In the genomic region with DNA sequence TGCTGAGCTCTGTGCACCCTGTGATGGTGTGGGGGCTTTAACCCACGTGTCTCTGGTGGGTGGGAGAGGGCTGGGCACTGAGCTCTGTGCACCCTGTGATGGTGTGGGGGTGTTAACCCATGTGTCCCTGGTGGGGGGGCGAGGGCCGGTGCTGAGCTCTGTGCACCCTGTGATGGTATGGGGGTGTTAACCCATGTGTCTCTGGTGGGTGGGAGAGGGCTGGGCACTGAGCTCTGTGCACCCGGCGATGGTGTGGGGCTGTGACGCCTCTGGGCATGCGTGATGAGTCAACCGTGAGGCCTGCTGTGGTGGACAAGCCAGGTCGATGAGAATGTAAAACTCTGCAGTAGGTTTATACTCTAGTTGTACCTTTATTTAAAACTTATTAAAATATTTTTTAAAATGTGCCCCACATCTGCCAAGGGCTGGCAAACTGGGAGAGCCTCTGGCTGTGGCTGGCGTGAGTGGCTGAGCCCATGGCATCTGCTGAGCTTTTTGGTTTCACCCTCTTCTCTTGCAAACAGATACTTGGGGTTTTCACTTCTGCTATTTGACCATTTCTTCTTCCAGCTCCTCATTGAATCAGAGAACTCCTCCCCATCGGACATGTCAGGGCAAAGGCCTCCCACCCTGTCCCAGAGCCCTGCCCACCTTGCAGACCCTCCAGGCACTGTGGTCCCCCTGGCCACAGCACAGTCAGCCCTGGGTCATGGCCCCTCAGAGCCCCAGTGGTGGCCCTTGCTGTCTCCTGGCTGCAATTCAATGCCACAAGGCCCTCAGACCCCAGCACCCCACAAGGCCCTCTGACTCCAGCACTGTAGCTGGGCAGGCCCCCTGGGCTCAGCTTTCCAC, we compare ENCODE assay signal across 8 cellular contexts. TPM values are rescaled to one million over a fixed set of nuclear protein-coding genes. Genes with fewer than 3 reads are reported as not detected.
DNase-seq lines count a peak whose midpoint lies in the region; ATAC-seq and TF ChIP-seq lines count a peak whose summit lies in the region.

No MANE protein-coding gene starts in this region.

- no peak overlapping the region for H3K23ac ChIP-seq in H9 (ENCODE audit: insufficient read length, low read depth, low read length)

- DNase-seq in cardiac septum (ENCODE audit: low spot score) (peak; percentile 72), left ventricle myocardium inferior (no peak), RPMI7951 (ENCODE audit: low read depth) (peak; percentile 76), upper lobe of right lung (peak; percentile 66), suprapubic skin (ENCODE audit: low spot score in 2 of 2) (no peak), H9 (no peak), left ventricle myocardium superior (no peak)

- no peak overlapping the region for H3K14ac ChIP-seq in H9 (ENCODE audit: insufficient read depth, low read length)

- peak; percentile 90 for ATAC-seq in HG02885 (IDR thresholded peaks at IDR 0.05; ENCODE audit: poor library complexity, unreplicated experiment)
- peak; percentile 29 for ATAC-seq in upper lobe of right lung
- ATAC-seq in left ventricle myocardium superior: no peak

- peaks cover 6 to 8% of the 10 kb centered on the region in 2 experiments; a peak in 2 of 5 replicates for H3K9me3 Mint-ChIP-seq in H9

- H3K4me3 Mint-ChIP-seq in H9: no peak overlapping the region

- no peaks in the 10 kb centered on the region for H4K20me1 ChIP-seq in H9 (ENCODE audit: control insufficient read depth, insufficient read depth, insufficient read length)

- no peak overlapping the region for H4K5ac ChIP-seq in H9 (ENCODE audit: insufficient read length, low read depth, low read length)

- H2BK120ac ChIP-seq in H9 (ENCODE audit: low read depth, low read length, poor library complexity, severe bottlenecking): no peak overlapping the region

- no peak overlapping the region for H3K18ac ChIP-seq in H9 (ENCODE audit: insufficient read length, low read depth, low read length)

- no peak overlapping the region for H2BK15ac ChIP-seq in H9 (ENCODE audit: low read depth, low read length)

- H2BK5ac ChIP-seq in H9 (ENCODE audit: insufficient read length, low read length): no peak overlapping the region

- H3T11ph ChIP-seq in H9 (ENCODE audit: low read length): no peak overlapping the region

- no peaks in the 10 kb centered on the region for H3K23me2 ChIP-seq in H9 (ENCODE audit: insufficient read length, low read depth, low read length, poor library complexity, severe bottlenecking)

- peaks cover 0 to 4% (median 0%) of the 10 kb centered on the region in 3 experiments; a peak in 2 of 7 replicates for H3K36me3 Mint-ChIP-seq in H9 (ENCODE audit: insufficient read depth in 1 of 3, low read depth in 3 of 3)

- H3K4me1 ChIP-seq in left ventricle myocardium inferior (no peaks in the 10 kb centered on the region), upper lobe of right lung (no peaks in the 10 kb centered on the region), suprapubic skin (peaks cover 3% of the 10 kb centered on the region), H9 (ENCODE audit: insufficient read depth, low read length) (no peaks in the 10 kb centered on the region)

- H3K4me2 ChIP-seq in H9 (ENCODE audit: insufficient read depth, insufficient read length, low read length): no peak overlapping the region

- no peak for TF ChIP-seq POLR2A in suprapubic skin (IDR thresholded peaks at IDR 0.05)

- no peak for TF ChIP-seq CTCF in left ventricle myocardium inferior (IDR thresholded peaks at IDR 0.05; ENCODE audit: borderline replicate concordance)
- TF ChIP-seq CTCF in upper lobe of right lung (IDR thresholded peaks at IDR 0.05): no peak
- no peak for TF ChIP-seq CTCF in suprapubic skin (IDR thresholded peaks at IDR 0.05)
- no peak for TF ChIP-seq CTCF in H9 (conservative IDR thresholded peaks at IDR 0.05)

- no peaks in the 10 kb centered on the region for H3K79me2 ChIP-seq in H9 (ENCODE audit: insufficient read depth, low read length)

- no peak overlapping the region for H3K4ac ChIP-seq in H9 (ENCODE audit: low read depth, low read length)

- H4K91ac ChIP-seq in H9 (ENCODE audit: insufficient read length, low read depth, low read length): no peak overlapping the region

- H3K27me3 Mint-ChIP-seq in H9 (ENCODE audit: low read depth): peaks cover 7% of the 10 kb centered on the region

- H2AFZ ChIP-seq in H9 (ENCODE audit: low read length): no peak overlapping the region

- H3K9ac ChIP-seq in H9 (ENCODE audit: extremely low read depth, insufficient read length, low read length): no peak overlapping the region

- peaks cover 8% of the 10 kb centered on the region for H3K27me3 ChIP-seq in left ventricle myocardium inferior (ENCODE audit: low read depth)
- no peaks in the 10 kb centered on the region for H3K27me3 ChIP-seq in upper lobe of right lung
- H3K27me3 ChIP-seq in suprapubic skin: no peaks in the 10 kb centered on the region
- no peaks in the 10 kb centered on the region for H3K27me3 ChIP-seq in H9 (ENCODE audit: insufficient read depth, low read length)

- no peak overlapping the region for H2BK20ac ChIP-seq in H9 (ENCODE audit: low read depth, low read length, poor library complexity, severe bottlenecking)

- H3K9me3 ChIP-seq in left ventricle myocardium inferior (replicated peaks) (no peaks in the 10 kb centered on the region), upper lobe of right lung (no peaks in the 10 kb centered on the region), suprapubic skin (no peaks in the 10 kb centered on the region), H9 (ENCODE audit: control insufficient read depth, low read depth, low read length) (no peaks in the 10 kb centered on the region)

- TF ChIP-seq EP300 in suprapubic skin (IDR thresholded peaks at IDR 0.05): no peak

- intact Hi-C loops in cardiac septum (cut with DNase I): no loop called here
- intact Hi-C loops in left ventricle myocardium inferior (cut with micrococcal nuclease): no loop called here
- intact Hi-C loops in upper lobe of right lung (cut with DNase I): no loop called here
- intact Hi-C loops in left ventricle myocardium superior (cut with micrococcal nuclease): no loop called here

- H4K8ac ChIP-seq in H9 (replicated peaks; ENCODE audit: insufficient read length, low read depth, low read length): no peak overlapping the region

- H3K56ac ChIP-seq in H9 (ENCODE audit: insufficient read length, low read depth, low read length): no peak overlapping the region

- H3K4me3 ChIP-seq in left ventricle myocardium inferior (no peak overlapping the region), upper lobe of right lung (no peak overlapping the region), suprapubic skin (no peak overlapping the region)

- WGBS in suprapubic skin: 68% methylated on average over 11 of the region's 11 CpGs
- WGBS in H9 (ENCODE audit: extremely low coverage, insufficient read length, low lambda C conversion rate): no CpG with 5 or more reads among the region's 11 CpGs

- no peak overlapping the region for H2BK12ac ChIP-seq in H9 (ENCODE audit: insufficient read length, low read depth, low read length)

- H3K27ac ChIP-seq in left ventricle myocardium inferior (replicated peaks) (no peak overlapping the region), upper lobe of right lung (peak overlapping the region; percentile 30), suprapubic skin (no peak overlapping the region), H9 (ENCODE audit: insufficient read length, low read depth, low read length) (no peak overlapping the region)

- H2AK5ac ChIP-seq in H9 (ENCODE audit: insufficient read length, low read length): no peak overlapping the region

- no peak overlapping the region for H3K27ac Mint-ChIP-seq in H9

- H3K36me3 ChIP-seq in left ventricle myocardium inferior (no peaks in the 10 kb centered on the region), upper lobe of right lung (no peaks in the 10 kb centered on the region), suprapubic skin (no peaks in the 10 kb centered on the region)

- H3K79me1 ChIP-seq in H9 (ENCODE audit: insufficient read depth, low read depth, low read length, poor library complexity, severe bottlenecking): no peaks in the 10 kb centered on the region

- peaks cover 9 to 10% of the 10 kb centered on the region in 2 experiments for H3K4me1 Mint-ChIP-seq in H9

RNA-seq across cellular contexts. Expression of gene EXOC3, which starts 18.5 kb away (rescaled TPM):
- total RNA-seq in cardiac septum (42.9 TPM), left ventricle myocardium inferior (46.2 TPM), upper lobe of right lung (59.5 TPM), suprapubic skin (100 to 1,000 TPM in 1 of 4 donors, 10 to 100 TPM in 3; 68.9 to 199 (median 83.4) TPM), H9 (2021) (36.7 and 37.6 TPM in 2 replicates), left ventricle myocardium superior (49.1 TPM)
- 22.7 and 25.2 TPM in 2 replicates for total RNA-seq in RPMI7951 (2014; rRNA removed; shearing (Covaris generic))

Comparison
In these comparisons a context has a peak if more than half of its experiments do, and no peak if none do; other contexts are left out.
1. DNase-seq: peak in cardiac septum (single experiment), RPMI7951 (single experiment) and upper lobe of right lung (single experiment); none in left ventricle myocardium inferior (single experiment), suprapubic skin (0 of 2), H9 (single experiment) and left ventricle myocardium superior (single experiment).